Comparison of ENCODE assay signal across 2 cellular contexts in genomic region chr3:100136921-100137320, GRCh38.
TF ChIP-seq lines count a peak whose summit lies in the region.

No MANE protein-coding gene starts in this region.

TF ChIP-seq in liver, 16 proteins besides CTCF, POLR2A, EP300 and RAD21 (continued from another document):
- no peak for TF ChIP-seq ZBTB33 (IDR thresholded peaks at IDR 0.05)

TF ChIP-seq in HepG2, 621 proteins besides CTCF, POLR2A, EP300 and RAD21 (continued from another document):
- TF ChIP-seq, protein P1, sequence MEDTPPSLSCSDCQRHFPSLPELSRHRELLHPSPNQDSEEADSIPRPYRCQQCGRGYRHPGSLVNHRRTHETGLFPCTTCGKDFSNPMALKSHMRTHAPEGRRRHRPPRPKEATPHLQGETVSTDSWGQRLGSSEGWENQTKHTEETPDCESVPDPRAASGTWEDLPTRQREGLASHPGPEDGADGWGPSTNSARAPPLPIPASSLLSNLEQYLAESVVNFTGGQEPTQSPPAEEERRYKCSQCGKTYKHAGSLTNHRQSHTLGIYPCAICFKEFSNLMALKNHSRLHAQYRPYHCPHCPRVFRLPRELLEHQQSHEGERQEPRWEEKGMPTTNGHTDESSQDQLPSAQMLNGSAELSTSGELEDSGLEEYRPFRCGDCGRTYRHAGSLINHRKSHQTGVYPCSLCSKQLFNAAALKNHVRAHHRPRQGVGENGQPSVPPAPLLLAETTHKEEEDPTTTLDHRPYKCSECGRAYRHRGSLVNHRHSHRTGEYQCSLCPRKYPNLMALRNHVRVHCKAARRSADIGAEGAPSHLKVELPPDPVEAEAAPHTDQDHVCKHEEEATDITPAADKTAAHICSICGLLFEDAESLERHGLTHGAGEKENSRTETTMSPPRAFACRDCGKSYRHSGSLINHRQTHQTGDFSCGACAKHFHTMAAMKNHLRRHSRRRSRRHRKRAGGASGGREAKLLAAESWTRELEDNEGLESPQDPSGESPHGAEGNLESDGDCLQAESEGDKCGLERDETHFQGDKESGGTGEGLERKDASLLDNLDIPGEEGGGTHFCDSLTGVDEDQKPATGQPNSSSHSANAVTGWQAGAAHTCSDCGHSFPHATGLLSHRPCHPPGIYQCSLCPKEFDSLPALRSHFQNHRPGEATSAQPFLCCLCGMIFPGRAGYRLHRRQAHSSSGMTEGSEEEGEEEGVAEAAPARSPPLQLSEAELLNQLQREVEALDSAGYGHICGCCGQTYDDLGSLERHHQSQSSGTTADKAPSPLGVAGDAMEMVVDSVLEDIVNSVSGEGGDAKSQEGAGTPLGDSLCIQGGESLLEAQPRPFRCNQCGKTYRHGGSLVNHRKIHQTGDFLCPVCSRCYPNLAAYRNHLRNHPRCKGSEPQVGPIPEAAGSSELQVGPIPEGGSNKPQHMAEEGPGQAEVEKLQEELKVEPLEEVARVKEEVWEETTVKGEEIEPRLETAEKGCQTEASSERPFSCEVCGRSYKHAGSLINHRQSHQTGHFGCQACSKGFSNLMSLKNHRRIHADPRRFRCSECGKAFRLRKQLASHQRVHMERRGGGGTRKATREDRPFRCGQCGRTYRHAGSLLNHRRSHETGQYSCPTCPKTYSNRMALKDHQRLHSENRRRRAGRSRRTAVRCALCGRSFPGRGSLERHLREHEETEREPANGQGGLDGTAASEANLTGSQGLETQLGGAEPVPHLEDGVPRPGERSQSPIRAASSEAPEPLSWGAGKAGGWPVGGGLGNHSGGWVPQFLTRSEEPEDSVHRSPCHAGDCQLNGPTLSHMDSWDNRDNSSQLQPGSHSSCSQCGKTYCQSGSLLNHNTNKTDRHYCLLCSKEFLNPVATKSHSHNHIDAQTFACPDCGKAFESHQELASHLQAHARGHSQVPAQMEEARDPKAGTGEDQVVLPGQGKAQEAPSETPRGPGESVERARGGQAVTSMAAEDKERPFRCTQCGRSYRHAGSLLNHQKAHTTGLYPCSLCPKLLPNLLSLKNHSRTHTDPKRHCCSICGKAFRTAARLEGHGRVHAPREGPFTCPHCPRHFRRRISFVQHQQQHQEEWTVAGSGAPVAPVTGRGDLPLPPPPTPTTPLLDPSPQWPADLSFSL (CRISPR knock-in tag; IDR thresholded peaks at IDR 0.05): no peak
- TF ChIP-seq, protein P2, sequence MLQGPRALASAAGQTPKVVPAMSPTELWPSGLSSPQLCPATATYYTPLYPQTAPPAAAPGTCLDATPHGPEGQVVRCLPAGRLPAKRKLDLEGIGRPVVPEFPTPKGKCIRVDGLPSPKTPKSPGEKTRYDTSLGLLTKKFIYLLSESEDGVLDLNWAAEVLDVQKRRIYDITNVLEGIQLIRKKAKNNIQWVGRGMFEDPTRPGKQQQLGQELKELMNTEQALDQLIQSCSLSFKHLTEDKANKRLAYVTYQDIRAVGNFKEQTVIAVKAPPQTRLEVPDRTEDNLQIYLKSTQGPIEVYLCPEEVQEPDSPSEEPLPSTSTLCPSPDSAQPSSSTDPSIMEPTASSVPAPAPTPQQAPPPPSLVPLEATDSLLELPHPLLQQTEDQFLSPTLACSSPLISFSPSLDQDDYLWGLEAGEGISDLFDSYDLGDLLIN (CRISPR knock-in tag; IDR thresholded peaks at IDR 0.05; ENCODE audit: borderline replicate concordance): no peak
- TF ChIP-seq MEIS2 (CRISPR knock-in tag; IDR thresholded peaks at IDR 0.05) (no peak), ZNF773 (CRISPR knock-in tag; IDR thresholded peaks at IDR 0.05; ENCODE audit: borderline replicate concordance) (no peak), ZNF205 (CRISPR knock-in tag; IDR thresholded peaks at IDR 0.05) (no peak), ZNF530 (CRISPR knock-in tag; IDR thresholded peaks at IDR 0.05; ENCODE audit: low read depth) (no peak), IKZF4 (CRISPR knock-in tag; IDR thresholded peaks at IDR 0.05; ENCODE audit: borderline replicate concordance, low read depth, not compliant biosample characterization) (no peak), ZNF737 (CRISPR knock-in tag; IDR thresholded peaks at IDR 0.05; ENCODE audit: borderline replicate concordance) (no peak), NFE2 (CRISPR knock-in tag; IDR thresholded peaks at IDR 0.05) (no peak), ZNF20 (CRISPR knock-in tag; IDR thresholded peaks at IDR 0.05) (no peak), TGIF2 (CRISPR knock-in tag; IDR thresholded peaks at IDR 0.05) (no peak), SOX5 (CRISPR knock-in tag; IDR thresholded peaks at IDR 0.05; ENCODE audit: borderline replicate concordance) (no peak)
- TF ChIP-seq, protein P3, sequence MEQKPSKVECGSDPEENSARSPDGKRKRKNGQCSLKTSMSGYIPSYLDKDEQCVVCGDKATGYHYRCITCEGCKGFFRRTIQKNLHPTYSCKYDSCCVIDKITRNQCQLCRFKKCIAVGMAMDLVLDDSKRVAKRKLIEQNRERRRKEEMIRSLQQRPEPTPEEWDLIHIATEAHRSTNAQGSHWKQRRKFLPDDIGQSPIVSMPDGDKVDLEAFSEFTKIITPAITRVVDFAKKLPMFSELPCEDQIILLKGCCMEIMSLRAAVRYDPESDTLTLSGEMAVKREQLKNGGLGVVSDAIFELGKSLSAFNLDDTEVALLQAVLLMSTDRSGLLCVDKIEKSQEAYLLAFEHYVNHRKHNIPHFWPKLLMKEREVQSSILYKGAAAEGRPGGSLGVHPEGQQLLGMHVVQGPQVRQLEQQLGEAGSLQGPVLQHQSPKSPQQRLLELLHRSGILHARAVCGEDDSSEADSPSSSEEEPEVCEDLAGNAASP (CRISPR knock-in tag; IDR thresholded peaks at IDR 0.05; ENCODE audit: borderline replicate concordance): no peak
- TF ChIP-seq, protein P4, sequence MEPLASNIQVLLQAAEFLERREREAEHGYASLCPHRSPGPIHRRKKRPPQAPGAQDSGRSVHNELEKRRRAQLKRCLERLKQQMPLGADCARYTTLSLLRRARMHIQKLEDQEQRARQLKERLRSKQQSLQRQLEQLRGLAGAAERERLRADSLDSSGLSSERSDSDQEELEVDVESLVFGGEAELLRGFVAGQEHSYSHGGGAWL (CRISPR knock-in tag; IDR thresholded peaks at IDR 0.05): no peak
